1 cellular context compared by ENCODE assay signal in genomic region chr13:100088648-100089601, GRCh38.
TF ChIP-seq lines count a peak whose summit lies in the region.

Gene PCCA, plus strand, starts transcription at chr13:100089093. Its CDS starts 28 bp downstream, at chr13:100089121.

TF ChIP-seq in K562, 482 proteins besides CTCF, POLR2A, EP300 and RAD21 (continued from another document and continues in another):
- TF ChIP-seq ZBTB43 (CRISPR knock-in tag; IDR thresholded peaks at IDR 0.05) (no peak), GATAD2B (IDR thresholded peaks at IDR 0.05; ENCODE audit: borderline replicate concordance) (no peak), RBFOX2 (IDR thresholded peaks at IDR 0.05; ENCODE audit: low read depth, low read length) (peak; percentile 90), KLF6 (CRISPR knock-in tag; IDR thresholded peaks at IDR 0.05; ENCODE audit: borderline replicate concordance) (no peak), RBM14 (IDR thresholded peaks at IDR 0.05; ENCODE audit: borderline replicate concordance, insufficient read depth, low read depth, low read length) (no peak), BCL6 (CRISPR knock-in tag; IDR thresholded peaks at IDR 0.05) (no peak), CEBPG (CRISPR knock-in tag; IDR thresholded peaks at IDR 0.05) (no peak; the same call in 1 of the 2 replicates), CEBPG (tag; conservative IDR thresholded peaks at IDR 0.05 in 1 of 2, IDR thresholded peaks at IDR 0.05 in 1 of 2) (no peak), DIDO1 (tag; IDR thresholded peaks at IDR 0.05; ENCODE audit: low read depth) (no peak), NRF1 (conservative IDR thresholded peaks at IDR 0.05 in 1 of 2, IDR thresholded peaks at IDR 0.05 in 1 of 2) (peak; percentile 57 to 68), NR1H2 (CRISPR knock-in tag; IDR thresholded peaks at IDR 0.05) (no peak), ZNF518B (CRISPR knock-in tag; IDR thresholded peaks at IDR 0.05) (no peak), TARDBP (IDR thresholded peaks at IDR 0.05) (no peak), ZNF184 (CRISPR knock-in tag; IDR thresholded peaks at IDR 0.05) (no peak), MEF2D (tag; conservative IDR thresholded peaks at IDR 0.05; ENCODE audit: low read depth) (no peak), ELK3 (CRISPR knock-in tag; IDR thresholded peaks at IDR 0.05) (no peak), TAF15 (IDR thresholded peaks at IDR 0.05; ENCODE audit: low read depth, low read length) (no peak), DACH1 (IDR thresholded peaks at IDR 0.05; ENCODE audit: partially characterized antibody) (no peak), CHD2 (IDR thresholded peaks at IDR 0.05; ENCODE audit: low read depth, low read length) (no peak), HMGN3 (IDR thresholded peaks at IDR 0.05; ENCODE audit: borderline replicate concordance, extremely low read depth, insufficient read length, low read depth, low read length) (peak; percentile 42), TEAD2 (tag; IDR thresholded peaks at IDR 0.05) (no peak), RERE (CRISPR knock-in tag; IDR thresholded peaks at IDR 0.05; ENCODE audit: borderline replicate concordance) (no peak), RBM15 (IDR thresholded peaks at IDR 0.05; ENCODE audit: insufficient read depth, low read length) (no peak), ZNF24 (IDR thresholded peaks at IDR 0.05) (no peak), ZNF23 (CRISPR knock-in tag; IDR thresholded peaks at IDR 0.05) (no peak), ZNF3 (CRISPR knock-in tag; IDR thresholded peaks at IDR 0.05) (no peak), CBX3 (IDR thresholded peaks at IDR 0.05; ENCODE audit: borderline replicate concordance in 1 of 2, low read length in 2 of 2) (no peak), SREBF2 (CRISPR knock-in tag; IDR thresholded peaks at IDR 0.05) (no peak), SFPQ (IDR thresholded peaks at IDR 0.05; ENCODE audit: low read depth, low read length) (no peak), GABPB2 (CRISPR knock-in tag; conservative IDR thresholded peaks at IDR 0.05) (no peak), ZNF445 (CRISPR knock-in tag; IDR thresholded peaks at IDR 0.05; ENCODE audit: low read depth) (no peak), KLF13 (tag; IDR thresholded peaks at IDR 0.05; ENCODE audit: borderline replicate concordance, low read depth) (no peak), ZNF76 (CRISPR knock-in tag; IDR thresholded peaks at IDR 0.05; ENCODE audit: borderline replicate concordance) (no peak), NEUROD1 (IDR thresholded peaks at IDR 0.05; ENCODE audit: borderline replicate concordance, low read depth, low read length, partially characterized antibody) (peak; percentile 81), MAX (CRISPR knock-in tag; IDR thresholded peaks at IDR 0.05) (peak; percentile 63), TRIM28 (IDR thresholded peaks at IDR 0.05) (no peak), ATF1 (CRISPR knock-in tag; IDR thresholded peaks at IDR 0.05) (no peak), ATF1 (tag; IDR thresholded peaks at IDR 0.05) (peak; percentile 58), KLF10 (CRISPR knock-in tag; IDR thresholded peaks at IDR 0.05) (no peak), TEAD4 (IDR thresholded peaks at IDR 0.05; ENCODE audit: low read length) (no peak), TEAD4 (CRISPR knock-in tag; IDR thresholded peaks at IDR 0.05; ENCODE audit: borderline replicate concordance) (no peak), ZNF232 (CRISPR knock-in tag; IDR thresholded peaks at IDR 0.05) (no peak), ELF1 (tag; IDR thresholded peaks at IDR 0.05) (peak; percentile 58; the same call in 1 of the 2 replicates), ZNF639 (CRISPR knock-in tag; conservative IDR thresholded peaks at IDR 0.05 in 1 of 2, IDR thresholded peaks at IDR 0.05 in 1 of 2) (peak in 1 of 2 experiments; percentile 27; a peak in 1 of 4 replicates), ZNF431 (CRISPR knock-in tag; IDR thresholded peaks at IDR 0.05) (no peak), ZNF436 (CRISPR knock-in tag; IDR thresholded peaks at IDR 0.05) (no peak), ZNF217 (CRISPR knock-in tag; IDR thresholded peaks at IDR 0.05) (no peak), CBX2 (IDR thresholded peaks at IDR 0.05; ENCODE audit: insufficient read depth, low read length, poor library complexity, severe bottlenecking) (no peak), GABPA (tag; conservative IDR thresholded peaks at IDR 0.05; ENCODE audit: low read depth) (peak; percentile 82), KDM5B (IDR thresholded peaks at IDR 0.05; ENCODE audit: insufficient replicate concordance, low read depth, low read length) (peak; percentile 68), BCLAF1 (IDR thresholded peaks at IDR 0.05; ENCODE audit: borderline replicate concordance in 1 of 2, control insufficient read depth in 1 of 2, low read depth in 2 of 2, low read length in 1 of 2) (no peak), CHCHD3 (CRISPR knock-in tag; IDR thresholded peaks at IDR 0.05) (no peak), TBL1XR1 (IDR thresholded peaks at IDR 0.05; ENCODE audit: low read length in 2 of 2) (no peak), C11orf30 (IDR thresholded peaks at IDR 0.05; ENCODE audit: low read depth) (peak; percentile 38), ZFP1 (CRISPR knock-in tag; IDR thresholded peaks at IDR 0.05) (no peak), MCM2 (IDR thresholded peaks at IDR 0.05; ENCODE audit: low read depth) (no peak)
